26 cellular contexts compared by ENCODE assay signal in genomic region chr1:78864175-78864574, GRCh38.
"Had no signal": no experiment of that assay in that cellular context is flagged by ENCODE, and none has a peak within 500 bp of the region (broad histone marks: within the 10 kb centered on the region; RNA-seq: fewer than 3 reads in every experiment).

No MANE protein-coding gene starts in this region.

- FAIRE-seq: urothelium cell line had no signal

- H3K36me3 ChIP-seq: stomach, suprapubic skin, thoracic aorta, thyroid gland, tibial artery, tibial nerve, transverse colon, upper lobe of left lung, upper lobe of right lung, uterus, vagina had no signal

- H3K27me3 ChIP-seq: stomach, suprapubic skin, testis, thyroid gland, tibial artery, tibial nerve, transverse colon, upper lobe of left lung, upper lobe of right lung, uterus, vagina had no signal

- DNase-seq: stimulated activated CD4-positive, alpha-beta T cell treated with anti-CD3 and anti-CD28 coated beads, Interleukin-2, amount 100 ng/mL, for 48 hours; stimulated activated CD4-positive, alpha-beta T cell treated with anti-CD3 and anti-CD28 coated beads, Interleukin-4, amount 100 ng/mL, for 24 hours; stimulated activated CD4-positive, alpha-beta T cell treated with anti-CD3 and anti-CD28 coated beads, Interleukin-4, amount 100 ng/mL, for 4 hours; stimulated activated CD8-positive, alpha-beta memory T cell treated with anti-CD3 and anti-CD28 coated beads, Interleukin-4, amount 100 ng/mL, for 48 hours; stimulated activated naive B cell treated with anti-CD40 and anti-IgM and Interleukin-4, amounts not matched to agents 10 μg/mL and 1 μg/mL and 100 μg/mL, for 72 hours; stimulated activated naive CD4-positive, alpha-beta T cell; stimulated activated naive CD4-positive, alpha-beta T cell treated with Interleukin-2 at 50 U/mL for 16 hours; stimulated activated naive CD8-positive, alpha-beta T cell treated with anti-CD3 and anti-CD28 coated beads, Interleukin-15, amount 100 ng/mL, for 72 hours; stimulated activated naive CD8-positive, alpha-beta T cell treated with anti-CD3 and anti-CD28 coated beads, Interleukin-15, Interleukin-2, amounts not matched to agents 100 U/mL and 50 U/mL, for 24 hours; stomach; substantia nigra; testis; thyroid gland; tibial artery; transverse colon; trophoblast cell; upper lobe of left lung; upper lobe of right lung; uterus had no signal

- H3K4me3 ChIP-seq: stomach, suprapubic skin, testis, thoracic aorta, thyroid gland, tibial artery, tibial nerve, transverse colon, upper lobe of left lung, upper lobe of right lung, uterus, vagina had no signal

- H3K4me1 ChIP-seq: stomach, suprapubic skin, testis, thyroid gland, tibial artery, tibial nerve, transverse colon, upper lobe of left lung, upper lobe of right lung, uterus, vagina had no signal

- H3K9me3 ChIP-seq: stomach, suprapubic skin, testis, thoracic aorta, thyroid gland, tibial artery, tibial nerve, transverse colon, upper lobe of left lung, upper lobe of right lung, uterus, vagina had no signal

- H3K27ac ChIP-seq: stomach, suprapubic skin, testis, thoracic aorta, thyroid gland, tibial artery, tibial nerve, transverse colon, upper lobe of left lung, upper lobe of right lung, uterus, vagina had no signal

- ATAC-seq: stimulated activated effector memory CD8-positive, alpha-beta T cell treated with anti-CD3 and anti-CD28 coated beads, Interleukin-12 subunit alpha, Interleukin-12 subunit beta, amount 100 ng/mL, for 72 hours; stimulated activated memory B cell treated with anti-CD40 and anti-IgM and Interleukin-4, amounts not matched to agents 10 μg/mL and 1 μg/mL and 100 μg/mL, for 72 hours; stimulated activated naive B cell treated with anti-CD40 and anti-IgM and Interleukin-4, amounts not matched to agents 10 μg/mL and 1 μg/mL and 100 μg/mL, for 72 hours; stimulated activated naive CD8-positive, alpha-beta T cell treated with anti-CD3 and anti-CD28 coated beads, Interleukin-15, amount 100 ng/mL, for 72 hours; stimulated activated naive CD8-positive, alpha-beta T cell treated with anti-CD3 and anti-CD28 coated beads, Interleukin-15, Interleukin-2, amounts not matched to agents 100 U/mL and 50 U/mL, for 24 hours; upper lobe of right lung had no signal
